31 cellular contexts compared by ENCODE assay signal in the genomic region with DNA sequence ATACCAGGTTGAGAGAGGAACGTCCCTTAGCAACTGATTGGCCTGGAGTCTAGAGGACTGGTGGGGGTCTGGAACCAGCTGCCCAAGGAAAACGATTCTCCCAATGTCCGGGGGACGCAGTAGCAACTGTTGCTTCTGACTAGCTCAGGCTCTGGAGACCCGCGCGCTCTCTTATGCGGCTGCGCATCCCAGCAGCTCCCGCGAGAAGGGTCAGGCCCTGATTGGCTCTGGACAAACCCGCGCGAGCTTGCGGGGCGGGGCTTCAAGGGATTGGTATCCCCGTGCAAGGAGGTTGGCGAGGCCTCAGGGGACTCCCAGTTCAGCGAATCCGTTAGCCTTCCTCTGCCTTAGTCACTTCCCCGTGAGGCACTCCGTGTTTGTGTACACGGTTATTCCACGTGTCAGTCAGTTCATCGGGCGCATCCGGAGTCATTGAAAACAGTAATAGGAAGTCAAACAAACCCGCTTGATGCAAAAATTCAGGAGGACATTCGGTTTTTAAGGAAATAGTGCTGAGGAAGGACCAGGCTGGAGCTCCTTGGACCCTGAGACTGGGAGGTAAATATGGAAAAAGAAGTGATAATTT. TPM values are rescaled to one million over a fixed set of nuclear protein-coding genes. Genes with fewer than 3 reads are reported as not detected.
DNase-seq lines count a peak whose midpoint lies in the region; ATAC-seq and TF ChIP-seq lines count a peak whose summit lies in the region.
"Had no signal": no experiment of that assay in that cellular context is flagged by ENCODE, and none has a peak within 500 bp of the region (broad histone marks: within the 10 kb centered on the region; RNA-seq: fewer than 3 reads in every experiment).

No MANE protein-coding gene starts in this region.

- no peaks in the 10 kb centered on the region for H3F3A ChIP-seq in SK-N-SH (replicated peaks; ENCODE audit: insufficient read depth)

- no peaks in the 10 kb centered on the region for H4K20me1 ChIP-seq in SK-N-SH (ENCODE audit: insufficient read depth)
- H4K20me1 ChIP-seq in hepatocyte (ENCODE audit: insufficient read depth, poor library complexity, severe bottlenecking) = no peaks in the 10 kb centered on the region

- TF ChIP-seq EP300 in SK-N-SH (IDR thresholded peaks at IDR 0.05; ENCODE audit: borderline replicate concordance in 1 of 2, low read depth in 1 of 2, low read length in 1 of 2) = no peak

- no peaks in the 10 kb centered on the region for H3K36me3 ChIP-seq in SK-N-SH (replicated peaks in 1 of 2; ENCODE audit: control insufficient read depth in 1 of 2, insufficient read depth in 2 of 2, low read length in 1 of 2)
- H3K36me3 ChIP-seq in hepatocyte (replicated peaks; ENCODE audit: insufficient read depth, low read depth) = no peaks in the 10 kb centered on the region
- H3K36me3 ChIP-seq: left lung, stomach, tibial nerve had no signal

- no peaks in the 10 kb centered on the region for H3K4me1 Mint-ChIP-seq in osteocyte (ENCODE audit: unreplicated experiment)

- H3K27ac Mint-ChIP-seq in osteocyte (ENCODE audit: unreplicated experiment) = no peak overlapping the region
- H3K27ac Mint-ChIP-seq: activated naive CD4-positive, alpha-beta T cell treated with anti-CD3 and anti-CD28 coated beads for 36 hours; progenitor cell of endocrine pancreas; T-helper 1 cell treated with Interleukin-12 subunit alpha and Interleukin-12 subunit beta and Interleukin-4 antibody, amounts not matched to agents 30 μg/mL and 1 μg/mL, for 36 hours had no signal

- no peak overlapping the region for H3K9ac ChIP-seq in SK-N-SH

- H3K4me2 ChIP-seq in SK-N-SH = peak overlapping the region; percentile 28; the same call in 1 of the 2 replicates
- H3K4me2 ChIP-seq in hepatocyte = no peak overlapping the region

- H2AFZ ChIP-seq in SK-N-SH (ENCODE audit: low read depth) (no peak overlapping the region), hepatocyte (no peak overlapping the region)

- H3K79me2 ChIP-seq in SK-N-SH (ENCODE audit: insufficient read depth) (no peaks in the 10 kb centered on the region), hepatocyte (no peaks in the 10 kb centered on the region)

- POLR2A ChIA-PET in SK-N-SH (lab: Yijun Ruan, JAX) = interaction anchor here (0.7 kb wide), 1 partner anchor 386 kb away, joined by 3 read pairs; no protein-coding TSS in a partner anchor

- H3K36me3 Mint-ChIP-seq in osteocyte (ENCODE audit: unreplicated experiment) = no peaks in the 10 kb centered on the region
- H3K36me3 Mint-ChIP-seq: CD8-positive, alpha-beta memory T cell had no signal

- H3K27me3 ChIP-seq in SK-N-SH (ENCODE audit: insufficient read depth) = peaks cover 40% of the 10 kb centered on the region
- no peaks in the 10 kb centered on the region for H3K27me3 ChIP-seq in foreskin keratinocyte
- H3K27me3 ChIP-seq in hepatocyte = no peaks in the 10 kb centered on the region
- H3K27me3 ChIP-seq: tibial nerve had no signal

- H3K9me3 Mint-ChIP-seq in osteocyte (ENCODE audit: unreplicated experiment) = peaks cover 6% of the 10 kb centered on the region
- H3K9me3 Mint-ChIP-seq: activated naive CD4-positive, alpha-beta T cell treated with anti-CD3 and anti-CD28 coated beads for 36 hours; CD8-positive, alpha-beta memory T cell; T-helper 1 cell treated with Interleukin-12 subunit alpha and Interleukin-12 subunit beta and Interleukin-4 antibody, amounts not matched to agents 30 μg/mL and 1 μg/mL, for 36 hours had no signal

- H3K4me3 ChIP-seq in SK-N-SH (ENCODE audit: low read depth in 2 of 2, low read length in 1 of 2) (no peak overlapping the region), fibroblast of mammary gland (ENCODE audit: control insufficient read depth, low read depth, low read length) (no peak overlapping the region), hepatocyte (no peak overlapping the region)
- H3K4me3 ChIP-seq: left lung, mucosa of descending colon, stomach, tibial nerve had no signal

- no peaks in the 10 kb centered on the region for H3K27me3 Mint-ChIP-seq in osteocyte (ENCODE audit: unreplicated experiment)

- WGBS in SK-N-SH (ENCODE audit: low lambda C conversion rate) = 38% methylated on average over 12 of the region's 29 CpGs
- WGBS in hepatocyte (ENCODE audit: low lambda C conversion rate, missing lambda C conversion rate) = 93% methylated on average over 29 of the region's 29 CpGs

- DNase-seq in SK-N-SH (peak; percentile 47), NCI-H69 (lab: John Stamatoyannopoulos, UW) (peak; percentile 8), fibroblast of mammary gland (ENCODE audit: low read depth) (peak; percentile 4), osteocyte (ENCODE audit: extremely low spot score, unreplicated experiment) (peak; percentile 76), OCI-M2 (lab: John Stamatoyannopoulos, UW; ENCODE audit: unreplicated experiment) (no peak), foreskin keratinocyte (no peak), hepatocyte (ENCODE audit: low spot score) (no peak)
- DNase-seq: 8988T; activated CD8-positive, alpha-beta memory T cell treated with anti-CD3 and anti-CD28 coated beads for 24 hours; activated naive CD4-positive, alpha-beta T cell treated with anti-CD3 and anti-CD28 coated beads for 36 hours; activated T-cell treated with anti-CD3 and anti-CD28 coated beads, Interleukin-2, amount 50 U/mL, for 48 hours; AML-193; CD8-positive, alpha-beta memory T cell; cortex of kidney; GF-D8; GOT3; KG1; mucosa of descending colon; NCI-H1436 treated with DMSO at 0.1 percent for 48 hours; NCI-H524; NK-92 treated with Interleukin-12 subunit alpha and Interleukin-12 subunit beta, amount 100 ng/mL, for 24 hours; stimulated activated CD8-positive, alpha-beta memory T cell treated with anti-CD3 and anti-CD28 coated beads, Interleukin-4, amount 100 ng/mL, for 48 hours; stomach had no signal

- ATAC-seq in SK-N-SH treated with all-trans-retinoic acid at 6 μM for 48 hours (no peak), foreskin keratinocyte (no peak)
- ATAC-seq: left lung, mucosa of descending colon, Panc1 had no signal

- no peaks in the 10 kb centered on the region for H3K9me3 ChIP-seq in SK-N-SH
- no peaks in the 10 kb centered on the region for H3K9me3 ChIP-seq in hepatocyte (ENCODE audit: low read depth)
- H3K9me3 ChIP-seq: left lung, mucosa of descending colon, tibial nerve had no signal

- no peaks in the 10 kb centered on the region for H3K9me2 ChIP-seq in SK-N-SH
- H3K9me2 ChIP-seq in hepatocyte (replicated peaks; ENCODE audit: insufficient read depth) = no peaks in the 10 kb centered on the region

- CTCF ChIA-PET in SK-N-SH (lab: Yijun Ruan, JAX) = interaction anchor here (1.3 to 2.9 kb wide), 2 partner anchors 11 to 21 kb away, joined by 4 to 13 read pairs; a partner anchor contains a TSS

- H3K4me3 Mint-ChIP-seq in osteocyte (ENCODE audit: unreplicated experiment) = no peak overlapping the region
- H3K4me3 Mint-ChIP-seq: activated naive CD4-positive, alpha-beta T cell treated with anti-CD3 and anti-CD28 coated beads for 36 hours; T-helper 1 cell treated with Interleukin-12 subunit alpha and Interleukin-12 subunit beta and Interleukin-4 antibody, amounts not matched to agents 30 μg/mL and 1 μg/mL, for 36 hours had no signal

- TF ChIP-seq CTCF in SK-N-SH (IDR thresholded peaks at IDR 0.05) (no peak), fibroblast of mammary gland (conservative IDR thresholded peaks at IDR 0.05; ENCODE audit: control insufficient read depth, insufficient read depth, low read depth, low read length) (no peak), osteocyte (IDR thresholded peaks at IDR 0.05) (no peak), foreskin keratinocyte (conservative IDR thresholded peaks at IDR 0.05) (no peak), hepatocyte (IDR thresholded peaks at IDR 0.05; ENCODE audit: poor library complexity) (no peak)

- no peak overlapping the region for H3K27ac ChIP-seq in SK-N-SH (ENCODE audit: low read depth in 2 of 2, low read length in 1 of 2)
- no peak overlapping the region for H3K27ac ChIP-seq in foreskin keratinocyte
- no peak overlapping the region for H3K27ac ChIP-seq in hepatocyte
- H3K27ac ChIP-seq: left lung, stomach, tibial nerve had no signal

- no peaks in the 10 kb centered on the region for H3K4me1 ChIP-seq in SK-N-SH (ENCODE audit: control insufficient read depth in 1 of 2, insufficient read depth in 2 of 2, low read depth in 1 of 2, low read length in 1 of 2)
- H3K4me1 ChIP-seq in foreskin keratinocyte = no peaks in the 10 kb centered on the region
- H3K4me1 ChIP-seq in hepatocyte (ENCODE audit: insufficient read depth) = no peaks in the 10 kb centered on the region
- H3K4me1 ChIP-seq: stomach, tibial nerve had no signal

- no peak for TF ChIP-seq RAD21 in SK-N-SH (IDR thresholded peaks at IDR 0.05; ENCODE audit: low read length)

TF ChIP-seq in SK-N-SH, 30 proteins besides CTCF, POLR2A, EP300 and RAD21 (continues in another document):
- TF ChIP-seq FOXM1 (IDR thresholded peaks at IDR 0.05; ENCODE audit: low read depth) (no peak), TEAD4 (IDR thresholded peaks at IDR 0.05; ENCODE audit: borderline replicate concordance, insufficient read depth) (no peak)

TF ChIP-seq in SK-N-SH treated with all-trans-retinoic acid at 6 μM for 48 hours, 23 proteins besides CTCF, POLR2A, EP300 and RAD21 (continues in another document):
- TF ChIP-seq ZNF565 (CRISPR knock-in tag; conservative IDR thresholded peaks at IDR 0.05; ENCODE audit: low read depth) (no peak), RARB (CRISPR knock-in tag; IDR thresholded peaks at IDR 0.05) (no peak), TCF4 (CRISPR knock-in tag; IDR thresholded peaks at IDR 0.05; ENCODE audit: borderline replicate concordance) (no peak), BACH2 (CRISPR knock-in tag; IDR thresholded peaks at IDR 0.05; ENCODE audit: borderline replicate concordance) (no peak), ZFP30 (CRISPR knock-in tag; IDR thresholded peaks at IDR 0.05) (no peak)

RNA-seq across cellular contexts. Expression of a gene that starts 20.2 kb away (rescaled TPM):
- polyA plus RNA-seq in SK-N-SH (2012; rRNA removed) (not detected in 2 replicates), foreskin keratinocyte (not detected in 2 replicates), hepatocyte (not detected in 2 replicates)
- polyA plus RNA-seq in SK-N-SH (2012; cell fraction: cytosol; rRNA removed) = not detected in 2 replicates
- polyA plus RNA-seq in SK-N-SH (2012; cell fraction: nucleus; rRNA removed) = not detected in 2 replicates
- total RNA-seq in osteocyte (not detected in 2 replicates), foreskin keratinocyte (not detected in 2 replicates), hepatocyte (not detected in 2 replicates)
- total RNA-seq: activated naive CD4-positive, alpha-beta T cell treated with anti-CD3 and anti-CD28 coated beads for 36 hours; CD8-positive, alpha-beta memory T cell; left lung; mucosa of descending colon; progenitor cell of endocrine pancreas; SK-MEL-5; stomach; tibial nerve had no signal
- polyA plus RNA-seq: CD8-positive, alpha-beta memory T cell; neural cell; stomach had no signal

RNA-seq across cellular contexts. Expression of a gene that starts 40.3 kb away (rescaled TPM):
- polyA plus RNA-seq in SK-N-SH (2012; rRNA removed) (0.36 and 0.60 TPM in 2 replicates), foreskin keratinocyte (not detected in 2 replicates), hepatocyte (2.4 and 4.3 TPM in 2 replicates)
- 0.45 and 1.3 TPM in 2 replicates for polyA plus RNA-seq in SK-N-SH (2012; cell fraction: cytosol; rRNA removed)
- polyA plus RNA-seq in SK-N-SH (2012; cell fraction: nucleus; rRNA removed) = 0.29 and 0.38 TPM in 2 replicates
- total RNA-seq in osteocyte (not detected in 2 replicates), foreskin keratinocyte (not detected in 2 replicates), hepatocyte (3.9 and 5.0 TPM in 2 replicates)
- total RNA-seq: activated naive CD4-positive, alpha-beta T cell treated with anti-CD3 and anti-CD28 coated beads for 36 hours; left lung; SK-MEL-5 had no signal
- polyA plus RNA-seq: CD8-positive, alpha-beta memory T cell had no signal

RNA-seq across cellular contexts. Expression of a gene that starts 46.2 kb away (rescaled TPM):
- polyA plus RNA-seq in SK-N-SH (2012; rRNA removed) (0.36 and 0.67 TPM in 2 replicates), foreskin keratinocyte (not detected in 2 replicates), hepatocyte (0.57 TPM in 1 of 2 replicates, not detected in the other)
- polyA plus RNA-seq in SK-N-SH (2012; cell fraction: cytosol; rRNA removed) = 0.23 and 0.31 TPM in 2 replicates
- polyA plus RNA-seq in SK-N-SH (2012; cell fraction: nucleus; rRNA removed) = 0.87 and 1.8 TPM in 2 replicates
- total RNA-seq in osteocyte (not detected in 2 replicates), foreskin keratinocyte (not detected in 2 replicates), hepatocyte (0.23 TPM in 1 of 2 replicates, not detected in the other)
- total RNA-seq: progenitor cell of endocrine pancreas had no signal
- polyA plus RNA-seq: CD8-positive, alpha-beta memory T cell; neural cell had no signal

Comparison
In these comparisons a context has a peak if more than half of its experiments do, and no peak if none do; other contexts are left out.
1. DNase-seq: peak in SK-N-SH (single experiment), NCI-H69 (single experiment), fibroblast of mammary gland (single experiment) and osteocyte (single experiment); none in OCI-M2 (single experiment), foreskin keratinocyte (0 of 2) and hepatocyte (single experiment).